29 cellular contexts compared by ENCODE assay signal in the genomic region with DNA sequence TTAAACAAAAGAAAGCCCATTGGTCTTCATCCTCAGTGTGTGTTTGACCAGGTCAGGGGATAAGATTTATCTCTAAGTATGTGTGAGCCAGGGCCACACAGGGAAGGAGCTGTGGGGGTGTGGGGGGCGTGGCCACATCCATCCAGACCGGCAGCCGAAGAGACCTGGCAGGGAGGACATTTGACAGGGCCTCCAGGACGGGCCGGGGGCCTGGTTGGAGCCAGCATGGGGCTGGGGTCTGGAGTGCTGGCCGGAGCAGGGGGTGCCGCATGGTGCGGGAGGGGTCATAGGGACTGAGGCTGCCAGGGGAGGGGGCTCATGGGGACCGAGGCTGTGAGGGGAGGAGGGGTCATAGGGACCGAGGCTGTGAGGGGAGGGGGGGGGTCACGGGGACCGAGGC. TPM values are rescaled to one million over a fixed set of nuclear protein-coding genes. Genes with fewer than 3 reads are reported as not detected.
"Had no signal": no experiment of that assay in that cellular context is flagged by ENCODE, and none has a peak within 500 bp of the region (broad histone marks: within the 10 kb centered on the region; RNA-seq: fewer than 3 reads in every experiment).

No MANE protein-coding gene starts in this region.

- H3K27me3 ChIP-seq: brain microvascular endothelial cell, heart left ventricle, left lung, right atrium auricular region, stomach, thyroid gland, upper lobe of left lung, vagina had no signal

- H3K9me3 ChIP-seq: heart left ventricle, left lung, right atrium auricular region, stomach, thyroid gland, upper lobe of left lung, vagina had no signal

- H3K4me1 Mint-ChIP-seq: activated CD4-positive, alpha-beta memory T cell treated with anti-CD3 and anti-CD28 coated beads, Interleukin-2, amount 10 ng/mL, durations not matched to agents 7 days and 5 days; activated CD4-positive, alpha-beta T cell treated with anti-CD3 and anti-CD28 coated beads, Interleukin-2, amount 10 ng/mL, durations not matched to agents 7 days and 5 days; activated T-helper 17 cell treated with anti-CD3 and anti-CD28 coated beads, Interleukin-2, amount 50 U/mL, for 72 hours; endodermal cell; naive thymus-derived CD4-positive, alpha-beta T cell; neural crest cell had no signal

- H3K4me3 ChIP-seq: heart left ventricle, left lung, right atrium auricular region, stomach, thyroid gland, upper lobe of left lung, vagina had no signal

- H3K27me3 Mint-ChIP-seq: activated CD4-positive, alpha-beta memory T cell treated with anti-CD3 and anti-CD28 coated beads, Interleukin-2, amount 10 ng/mL, durations not matched to agents 7 days and 5 days; activated CD4-positive, alpha-beta T cell treated with anti-CD3 and anti-CD28 coated beads, Interleukin-2, amount 10 ng/mL, durations not matched to agents 7 days and 5 days; activated T-helper 17 cell treated with anti-CD3 and anti-CD28 coated beads, Interleukin-2, amount 50 U/mL, for 72 hours; naive thymus-derived CD4-positive, alpha-beta T cell had no signal

- DNase-seq: activated CD4-positive, alpha-beta memory T cell treated with anti-CD3 and anti-CD28 coated beads, Interleukin-2, amount 10 ng/mL, durations not matched to agents 7 days and 5 days; activated CD4-positive, alpha-beta T cell treated with anti-CD3 and anti-CD28 coated beads for 1 hour; activated CD4-positive, alpha-beta T cell treated with anti-CD3 and anti-CD28 coated beads, Interleukin-2, amount 10 ng/mL, durations not matched to agents 7 days and 5 days; activated gamma-delta T cell treated with Interleukin-2 at 50 U/mL for 16 hours; activated naive CD4-positive, alpha-beta T cell treated with anti-CD3 and anti-CD28 coated beads, Interleukin-2, amount 50 U/mL, for 16 hours; activated T-cell treated with anti-CD3 and anti-CD28 coated beads, Interleukin-2, amount 50 U/mL, for 4 hours; amniotic stem cell; brain microvascular endothelial cell; central memory CD4-positive, alpha-beta T cell; foreskin fibroblast; midbrain; naive thymus-derived CD4-positive, alpha-beta T cell; occipital lobe; stimulated activated CD4-positive, alpha-beta T cell treated with anti-CD3 and anti-CD28 coated beads, Interleukin-2, amount 100 ng/mL, for 48 hours; stomach; T-helper 2 cell; thyroid gland had no signal

- H3K4me1 ChIP-seq: left lung, stomach, thyroid gland, upper lobe of left lung, vagina had no signal

- H3K27ac ChIP-seq: brain microvascular endothelial cell, heart left ventricle, left lung, right atrium auricular region, stomach, thyroid gland, vagina had no signal

- FAIRE-seq: astrocyte had no signal

- H3K4me3 Mint-ChIP-seq: activated CD4-positive, alpha-beta memory T cell treated with anti-CD3 and anti-CD28 coated beads, Interleukin-2, amount 10 ng/mL, durations not matched to agents 7 days and 5 days; activated CD4-positive, alpha-beta T cell treated with anti-CD3 and anti-CD28 coated beads, Interleukin-2, amount 10 ng/mL, durations not matched to agents 7 days and 5 days; activated T-cell treated with anti-CD3 and anti-CD28 coated beads, Interleukin-2, amount 50 U/mL, for 4 hours; activated T-helper 17 cell treated with anti-CD3 and anti-CD28 coated beads, Interleukin-2, amount 50 U/mL, for 72 hours; dendritic cell treated with granulocyte-macrophage colony-stimulating factor and Interleukin-4, amounts not matched to agents 40 ng/mL and 50 ng/mL, for 4 days; endodermal cell; naive thymus-derived CD4-positive, alpha-beta T cell; neural crest cell; WTC11 had no signal

- H3K9me3 Mint-ChIP-seq: activated CD4-positive, alpha-beta memory T cell treated with anti-CD3 and anti-CD28 coated beads, Interleukin-2, amount 10 ng/mL, durations not matched to agents 7 days and 5 days; activated CD4-positive, alpha-beta T cell treated with anti-CD3 and anti-CD28 coated beads, Interleukin-2, amount 10 ng/mL, durations not matched to agents 7 days and 5 days; activated T-cell treated with anti-CD3 and anti-CD28 coated beads, Interleukin-2, amount 50 U/mL, for 4 hours; activated T-helper 17 cell treated with anti-CD3 and anti-CD28 coated beads, Interleukin-2, amount 50 U/mL, for 72 hours; dendritic cell treated with granulocyte-macrophage colony-stimulating factor and Interleukin-4, amounts not matched to agents 40 ng/mL and 50 ng/mL, for 4 days; endodermal cell; naive thymus-derived CD4-positive, alpha-beta T cell; neural crest cell; WTC11 had no signal

- ATAC-seq: activated T-cell treated with anti-CD3 and anti-CD28 coated beads, Interleukin-2, amount 50 U/mL, for 4 hours; activated T-helper 17 cell treated with anti-CD3 and anti-CD28 coated beads, Interleukin-2, amount 50 U/mL, for 72 hours; esophagus mucosa; heart left ventricle; left lung; naive thymus-derived CD4-positive, alpha-beta T cell had no signal

- H3K27ac Mint-ChIP-seq: activated CD4-positive, alpha-beta memory T cell treated with anti-CD3 and anti-CD28 coated beads, Interleukin-2, amount 10 ng/mL, durations not matched to agents 7 days and 5 days; activated CD4-positive, alpha-beta T cell treated with anti-CD3 and anti-CD28 coated beads, Interleukin-2, amount 10 ng/mL, durations not matched to agents 7 days and 5 days; activated T-helper 17 cell treated with anti-CD3 and anti-CD28 coated beads, Interleukin-2, amount 50 U/mL, for 72 hours; dendritic cell treated with granulocyte-macrophage colony-stimulating factor and Interleukin-4, amounts not matched to agents 40 ng/mL and 50 ng/mL, for 4 days; endodermal cell; naive thymus-derived CD4-positive, alpha-beta T cell; WTC11 had no signal

RNA-seq across cellular contexts. Expression of gene GNA15, which starts 20.4 kb away (rescaled TPM):
- total RNA-seq: astrocyte, endodermal cell, neural crest cell had no signal
